In the genomic region with DNA sequence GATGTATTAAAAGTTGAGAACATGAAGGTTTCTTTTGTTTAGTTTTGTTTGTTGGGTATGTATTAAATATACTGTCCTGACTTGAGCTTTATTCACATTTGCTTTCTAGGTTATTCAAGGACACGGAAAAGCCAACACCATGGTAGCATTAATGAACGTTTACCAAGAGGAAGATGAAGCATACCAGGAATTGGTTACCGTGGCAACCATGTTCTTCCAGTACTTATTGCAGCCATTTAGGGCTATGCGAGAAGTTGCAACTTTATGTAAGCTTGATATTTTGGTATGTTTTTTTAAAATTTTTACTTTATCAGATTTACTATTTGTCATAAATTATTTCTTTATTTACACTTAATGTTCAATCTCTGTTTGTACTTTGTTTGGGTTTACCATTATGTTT, we compare ENCODE assay signal across 1 cellular context.
TF ChIP-seq lines count a peak whose summit lies in the region.

No MANE protein-coding gene starts in this region.

TF ChIP-seq in GM12878, 131 proteins besides CTCF, POLR2A, EP300 and RAD21:
- peak; percentile 74 for TF ChIP-seq BMI1 (IDR thresholded peaks at IDR 0.05; ENCODE audit: borderline replicate concordance)
- TF ChIP-seq, protein P1, sequence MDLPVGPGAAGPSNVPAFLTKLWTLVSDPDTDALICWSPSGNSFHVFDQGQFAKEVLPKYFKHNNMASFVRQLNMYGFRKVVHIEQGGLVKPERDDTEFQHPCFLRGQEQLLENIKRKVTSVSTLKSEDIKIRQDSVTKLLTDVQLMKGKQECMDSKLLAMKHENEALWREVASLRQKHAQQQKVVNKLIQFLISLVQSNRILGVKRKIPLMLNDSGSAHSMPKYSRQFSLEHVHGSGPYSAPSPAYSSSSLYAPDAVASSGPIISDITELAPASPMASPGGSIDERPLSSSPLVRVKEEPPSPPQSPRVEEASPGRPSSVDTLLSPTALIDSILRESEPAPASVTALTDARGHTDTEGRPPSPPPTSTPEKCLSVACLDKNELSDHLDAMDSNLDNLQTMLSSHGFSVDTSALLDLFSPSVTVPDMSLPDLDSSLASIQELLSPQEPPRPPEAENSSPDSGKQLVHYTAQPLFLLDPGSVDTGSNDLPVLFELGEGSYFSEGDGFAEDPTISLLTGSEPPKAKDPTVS (IDR thresholded peaks at IDR 0.05; ENCODE audit: low read depth, low read length): no peak
TF ChIP-seq in GM12878: peak in this region for 1.
